In genomic region chr3:81851166-81851565, GRCh38 we compare ENCODE assay signal across 21 cellular contexts.
"Had no signal": no experiment of that assay in that cellular context is flagged by ENCODE, and none has a peak within 500 bp of the region (broad histone marks: within the 10 kb centered on the region; RNA-seq: fewer than 3 reads in every experiment).

No MANE protein-coding gene starts in this region.

- H3K27ac Mint-ChIP-seq: naive thymus-derived CD8-positive, alpha-beta T cell; stimulated activated memory B cell treated with anti-CD40 and anti-IgM and Interleukin-4, amounts not matched to agents 10 μg/mL and 1 μg/mL and 100 μg/mL, for 72 hours had no signal

- H3K4me3 Mint-ChIP-seq: naive thymus-derived CD8-positive, alpha-beta T cell; stimulated activated memory B cell treated with anti-CD40 and anti-IgM and Interleukin-4, amounts not matched to agents 10 μg/mL and 1 μg/mL and 100 μg/mL, for 72 hours had no signal

- DNase-seq: colonic mucosa; dermis blood vessel endothelial cell; esophagus squamous epithelium; gastrocnemius medialis; heart right ventricle; hypothalamus; kidney glomerular epithelial cell; mesendoderm; naive thymus-derived CD8-positive, alpha-beta T cell; posterior cingulate gyrus; spleen; stimulated activated CD4-positive, alpha-beta T cell treated with anti-CD3 and anti-CD28 coated beads, Interleukin-15, amount 100 ng/mL, for 24 hours; stimulated activated CD4-positive, alpha-beta T cell treated with anti-CD3 and anti-CD28 coated beads, Interleukin-1b, Interleukin-23, amount 100 ng/mL, for 48 hours; stimulated activated CD4-positive, alpha-beta T cell treated with anti-CD3 and anti-CD28 coated beads, Interleukin-4, amount 100 ng/mL, for 24 hours; stomach; substantia nigra; transverse colon had no signal

- H3K27ac ChIP-seq: colonic mucosa, esophagus squamous epithelium, gastrocnemius medialis, heart right ventricle, neutrophil, spleen, stomach, thoracic aorta, transverse colon had no signal

- H3K4me1 Mint-ChIP-seq: naive thymus-derived CD8-positive, alpha-beta T cell; stimulated activated memory B cell treated with anti-CD40 and anti-IgM and Interleukin-4, amounts not matched to agents 10 μg/mL and 1 μg/mL and 100 μg/mL, for 72 hours had no signal

- ATAC-seq: gastrocnemius medialis; heart right ventricle; naive thymus-derived CD8-positive, alpha-beta T cell; sciatic nerve; stimulated activated memory B cell treated with anti-CD40 and anti-IgM and Interleukin-4, amounts not matched to agents 10 μg/mL and 1 μg/mL and 100 μg/mL, for 72 hours had no signal

- H3K27me3 ChIP-seq: colonic mucosa, esophagus squamous epithelium, gastrocnemius medialis, heart right ventricle, neutrophil, spleen, stomach, transverse colon had no signal

- H3K36me3 Mint-ChIP-seq: naive thymus-derived CD8-positive, alpha-beta T cell; stimulated activated memory B cell treated with anti-CD40 and anti-IgM and Interleukin-4, amounts not matched to agents 10 μg/mL and 1 μg/mL and 100 μg/mL, for 72 hours had no signal

- H3K9me3 Mint-ChIP-seq: naive thymus-derived CD8-positive, alpha-beta T cell; stimulated activated memory B cell treated with anti-CD40 and anti-IgM and Interleukin-4, amounts not matched to agents 10 μg/mL and 1 μg/mL and 100 μg/mL, for 72 hours had no signal

- H3K27me3 Mint-ChIP-seq: naive thymus-derived CD8-positive, alpha-beta T cell; stimulated activated memory B cell treated with anti-CD40 and anti-IgM and Interleukin-4, amounts not matched to agents 10 μg/mL and 1 μg/mL and 100 μg/mL, for 72 hours had no signal

- H3K9me3 ChIP-seq: colonic mucosa, esophagus squamous epithelium, gastrocnemius medialis, heart right ventricle, neutrophil, spleen, stomach, thoracic aorta, transverse colon had no signal
